In the genomic region with DNA sequence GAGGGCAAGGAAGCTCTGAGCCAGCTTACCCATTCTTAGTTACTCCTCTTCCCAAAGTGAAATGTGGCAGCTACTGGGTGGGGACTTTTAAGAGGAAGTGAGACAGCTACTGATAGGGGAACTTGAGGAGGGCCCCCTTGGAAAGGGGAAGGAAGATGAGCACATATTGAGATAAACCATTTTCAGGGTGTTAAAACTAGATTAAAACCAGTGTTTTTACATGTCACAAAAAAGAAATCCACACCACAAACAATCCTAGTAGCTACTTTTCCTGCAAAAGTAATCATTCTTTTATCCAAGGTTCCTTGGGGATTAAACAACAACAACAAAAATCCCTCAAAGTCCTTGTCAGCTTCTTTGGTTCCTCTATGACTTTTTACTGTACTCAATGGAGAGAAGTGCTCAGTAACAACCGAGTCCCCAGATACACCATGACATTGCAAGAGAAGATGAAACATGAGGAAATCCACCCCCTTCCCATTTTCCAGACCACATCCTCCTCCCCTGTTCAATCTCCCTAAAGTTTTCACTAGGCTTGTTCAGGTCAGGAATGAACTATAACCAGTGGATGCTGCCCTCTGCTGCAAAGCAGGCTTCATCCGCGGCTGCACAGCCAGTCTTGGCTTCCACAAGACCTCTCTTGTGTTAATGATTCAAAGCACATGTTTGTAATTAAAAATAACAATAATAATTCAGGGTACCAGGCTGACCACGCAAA, we compare ENCODE assay signal across 8 cellular contexts.
DNase-seq lines count a peak whose midpoint lies in the region; ATAC-seq lines count a peak whose summit lies in the region.

No MANE protein-coding gene starts in this region.

- H3K9me3 ChIP-seq in T-helper 17 cell (ENCODE audit: control insufficient read depth, low read length, poor library complexity, severe bottlenecking): no peaks in the 10 kb centered on the region
- no peaks in the 10 kb centered on the region for H3K9me3 ChIP-seq in effector memory CD4-positive, alpha-beta T cell (ENCODE audit: control insufficient read depth, low read length)

- peaks cover 2% of the 10 kb centered on the region for H3K4me1 Mint-ChIP-seq in T-helper 17 cell

- no peak overlapping the region for H3K27ac Mint-ChIP-seq in T-helper 17 cell

- DNase-seq in CMK (ENCODE audit: low read depth) (peak; percentile 68), T-helper 17 cell (no peak), left lobe of liver (ENCODE audit: low spot score) (no peak), ecto neural progenitor cell (ENCODE audit: low spot score) (no peak), NCI-H1092 (lab: John Stamatoyannopoulos, UW) (no peak)
- no peak for DNase-seq in effector memory CD4-positive, alpha-beta T cell

- H3K27me3 ChIP-seq in effector memory CD4-positive, alpha-beta T cell (replicated peaks; ENCODE audit: control insufficient read depth, insufficient read depth, low read length, poor library complexity, severe bottlenecking): no peaks in the 10 kb centered on the region

- peaks cover 3% of the 10 kb centered on the region for H3K36me3 Mint-ChIP-seq in T-helper 17 cell (ENCODE audit: low read depth)

- no peaks in the 10 kb centered on the region for H3K36me3 ChIP-seq in effector memory CD4-positive, alpha-beta T cell (ENCODE audit: control insufficient read depth, insufficient read depth, low read length)

- H3K27ac ChIP-seq in effector memory CD4-positive, alpha-beta T cell (ENCODE audit: insufficient read depth, low read length, poor library complexity, severe bottlenecking): no peak overlapping the region

- no peaks in the 10 kb centered on the region for H3K4me1 ChIP-seq in effector memory CD4-positive, alpha-beta T cell (ENCODE audit: control insufficient read depth, insufficient read depth, low read length, poor library complexity, severe bottlenecking)

- no peak overlapping the region for H3K4me3 ChIP-seq in effector memory CD4-positive, alpha-beta T cell (ENCODE audit: insufficient read depth, low read depth, low read length, poor library complexity, severe bottlenecking)

- no peak overlapping the region for H3K4me3 Mint-ChIP-seq in T-helper 17 cell

- peaks cover 8% of the 10 kb centered on the region for H3K27me3 Mint-ChIP-seq in T-helper 17 cell

- ATAC-seq in HG02571 (IDR thresholded peaks at IDR 0.05; ENCODE audit: unreplicated experiment): peak; percentile 42
- ATAC-seq in T-helper 17 cell: peak; percentile 48
- peak; percentile 44 for ATAC-seq in left lobe of liver
- no peak for ATAC-seq in GM19035 (IDR thresholded peaks at IDR 0.05; ENCODE audit: unreplicated experiment)
